ENCODE assay signal across 1 cellular context in genomic region chr19:21134934-21135366, GRCh38.
A peak's percentile ranks its signal among the peaks of the same experiment; 100 is the strongest.
TF ChIP-seq lines count a peak whose summit lies in the region.

No MANE protein-coding gene starts in this region.

TF ChIP-seq in K562, 482 proteins besides CTCF, POLR2A, EP300 and RAD21 (continued from another document and continues in another):
- TF ChIP-seq MGA (IDR thresholded peaks at IDR 0.05) (peak; percentile 41; the same call in 1 of the 2 replicates), HMBOX1 (IDR thresholded peaks at IDR 0.05) (no peak), HDAC2 (IDR thresholded peaks at IDR 0.05) (no peak), TAL1 (IDR thresholded peaks at IDR 0.05) (peak; percentile 44; the same call in 1 of the 2 replicates), ZNF280A (IDR thresholded peaks at IDR 0.05; ENCODE audit: low read depth, partially characterized antibody) (no peak), SRSF3 (IDR thresholded peaks at IDR 0.05; ENCODE audit: insufficient read depth, low read length) (no peak), FOS (IDR thresholded peaks at IDR 0.05; ENCODE audit: extremely low read depth, insufficient read length) (no peak), SUPT5H (IDR thresholded peaks at IDR 0.05) (no peak), KLF1 (tag; IDR thresholded peaks at IDR 0.05) (0 out of 2 replicates have a peak, but pooled peaks have one; percentile 24), ZNF589 (CRISPR knock-in tag; IDR thresholded peaks at IDR 0.05; ENCODE audit: low read depth) (no peak), GTF2B (IDR thresholded peaks at IDR 0.05; ENCODE audit: extremely low read depth, insufficient read length) (no peak), TRIM28 (IDR thresholded peaks at IDR 0.05) (0 out of 2 replicates have a peak, but pooled peaks have one; percentile 50), PREB (CRISPR knock-in tag; IDR thresholded peaks at IDR 0.05) (no peak), EP400 (IDR thresholded peaks at IDR 0.05) (peak; percentile 19; the same call in 1 of the 2 replicates), MEF2D (tag; conservative IDR thresholded peaks at IDR 0.05; ENCODE audit: low read depth) (0 out of 2 replicates have a peak, but pooled peaks have one; percentile 57), ZNF165 (CRISPR knock-in tag; IDR thresholded peaks at IDR 0.05; ENCODE audit: borderline replicate concordance) (no peak), CBX5 (IDR thresholded peaks at IDR 0.05; ENCODE audit: borderline replicate concordance, low read depth) (no peak; the same call in 1 of the 2 replicates), HINFP (tag; conservative IDR thresholded peaks at IDR 0.05; ENCODE audit: low read depth) (peak; percentile 77), HNRNPLL (IDR thresholded peaks at IDR 0.05; ENCODE audit: low read depth, low read length, poor library complexity, severe bottlenecking) (no peak), PHTF2 (CRISPR knock-in tag; IDR thresholded peaks at IDR 0.05) (no peak), SMAD1 (IDR thresholded peaks at IDR 0.05; ENCODE audit: low read depth, low read length, partially characterized antibody) (no peak), ZNF134 (CRISPR knock-in tag; conservative IDR thresholded peaks at IDR 0.05) (no peak), NR2F6 (CRISPR knock-in tag; IDR thresholded peaks at IDR 0.05) (no peak), RBM25 (IDR thresholded peaks at IDR 0.05; ENCODE audit: low read depth, low read length, severe bottlenecking) (no peak), ZSCAN29 (IDR thresholded peaks at IDR 0.05) (no peak), ZNF12 (CRISPR knock-in tag; IDR thresholded peaks at IDR 0.05) (no peak), FOXK2 (conservative IDR thresholded peaks at IDR 0.05 in 1 of 2, IDR thresholded peaks at IDR 0.05 in 1 of 2; ENCODE audit: low read depth in 2 of 2) (no peak), POLR2AphosphoS2 (IDR thresholded peaks at IDR 0.05; ENCODE audit: low read length) (no peak), E2F4 (CRISPR knock-in tag; IDR thresholded peaks at IDR 0.05; ENCODE audit: low read depth) (no peak), ARID1B (IDR thresholded peaks at IDR 0.05) (peak; percentile 50), ZNF778 (CRISPR knock-in tag; IDR thresholded peaks at IDR 0.05) (no peak), ZNF174 (CRISPR knock-in tag; IDR thresholded peaks at IDR 0.05) (no peak), XRCC3 (IDR thresholded peaks at IDR 0.05) (no peak), CREB5 (CRISPR knock-in tag; IDR thresholded peaks at IDR 0.05) (no peak), SMARCB1 (IDR thresholded peaks at IDR 0.05; ENCODE audit: insufficient read length, low read depth) (no peak), ETS2 (tag; IDR thresholded peaks at IDR 0.05; ENCODE audit: borderline replicate concordance, poor library complexity, severe bottlenecking) (no peak), POLR2H (tag; IDR thresholded peaks at IDR 0.05; ENCODE audit: low read depth) (no peak), HMGN3 (IDR thresholded peaks at IDR 0.05; ENCODE audit: borderline replicate concordance, extremely low read depth, insufficient read length, low read depth, low read length) (no peak), SMC3 (conservative IDR thresholded peaks at IDR 0.05; ENCODE audit: insufficient read depth, low read depth, low read length) (no peak), BACH1 (tag; IDR thresholded peaks at IDR 0.05) (no peak), ZNF146 (CRISPR knock-in tag; IDR thresholded peaks at IDR 0.05; ENCODE audit: unreplicated experiment) (no peak)
